ENCODE assay signal across 11 cellular contexts in the genomic region with DNA sequence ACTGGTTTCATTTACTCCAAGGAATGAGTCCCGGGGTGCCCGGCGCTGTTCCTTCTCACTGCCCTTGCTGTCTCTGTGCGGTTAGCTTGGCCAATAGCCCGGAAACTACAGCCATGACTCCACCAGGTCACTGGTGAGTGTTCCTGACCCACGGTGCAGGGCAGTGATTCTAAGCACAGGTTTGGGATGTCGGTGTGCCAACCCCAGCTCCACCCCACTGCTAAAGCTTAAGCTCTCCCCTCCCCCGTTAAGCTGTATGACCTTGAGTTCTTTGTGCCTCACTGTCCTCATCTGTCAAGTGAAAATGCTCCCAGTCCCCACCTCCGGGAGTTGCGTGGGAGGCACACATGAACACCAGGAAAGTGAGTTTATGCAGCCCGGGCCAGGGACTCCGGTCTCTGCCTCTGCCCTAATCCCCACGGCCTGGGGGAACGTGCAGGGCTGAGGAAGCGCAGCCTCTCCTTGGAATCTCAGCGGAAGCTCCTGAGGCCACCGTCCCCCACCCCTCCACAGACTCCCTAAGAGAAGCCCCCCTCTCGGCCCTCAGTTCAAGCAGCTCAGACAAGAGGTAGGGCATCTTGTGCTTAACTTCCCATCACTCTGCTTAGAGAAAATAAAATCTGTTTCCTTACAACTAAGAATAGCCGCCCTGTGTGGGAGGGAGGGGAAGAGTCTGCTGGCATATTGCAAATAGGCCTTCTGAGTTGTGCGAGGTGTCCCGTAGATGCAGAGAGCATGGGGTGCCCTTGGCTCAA.
DNase-seq lines count a peak whose midpoint lies in the region; ATAC-seq and TF ChIP-seq lines count a peak whose summit lies in the region.
"Had no signal": no experiment of that assay in that cellular context is flagged by ENCODE, and none has a peak within 500 bp of the region (broad histone marks: within the 10 kb centered on the region; RNA-seq: fewer than 3 reads in every experiment).

No MANE protein-coding gene starts in this region.

- no peaks in the 10 kb centered on the region for H4K20me1 ChIP-seq in smooth muscle cell (ENCODE audit: low read depth)

- H3K4me1 ChIP-seq in smooth muscle cell (ENCODE audit: low read depth): peaks cover 8% of the 10 kb centered on the region

- peak overlapping the region; percentile 32 for H3K4me2 ChIP-seq in smooth muscle cell

- no peak overlapping the region for H3K4me3 ChIP-seq in smooth muscle cell

- 51% methylated on average over 21 of the region's 21 CpGs for WGBS in smooth muscle cell (ENCODE audit: low lambda C conversion rate)

- DNase-seq in HCEC 1CT (peak; percentile 37), astrocyte of the hippocampus (ENCODE audit: low read depth, low spot score) (peak; percentile 45), hepatic stellate cell (ENCODE audit: low spot score) (peak; percentile 79), smooth muscle cell (lab: John Stamatoyannopoulos, UW; ENCODE audit: unreplicated experiment) (no peak), UCSD-AML1 (lab: John Stamatoyannopoulos, UW; ENCODE audit: unreplicated experiment) (no peak)
- DNase-seq in activated CD8-positive, alpha-beta memory T cell treated with anti-CD3 and anti-CD28 coated beads, Interleukin-2, amount 50 U/mL, for 4 hours: no peak
- no peak for DNase-seq in activated T-cell treated with anti-CD3 and anti-CD28 coated beads, Interleukin-2, amount 50 U/mL, for 72 hours
- DNase-seq: activated CD4-positive, CD25-positive, alpha-beta regulatory T cell; Caco-2 had no signal

- TF ChIP-seq CTCF in smooth muscle cell (IDR thresholded peaks at IDR 0.05; ENCODE audit: borderline replicate concordance, insufficient read depth, poor library complexity, severe bottlenecking): no peak

- peaks cover 7% of the 10 kb centered on the region for H3K27me3 Mint-ChIP-seq in activated T-cell treated with anti-CD3 and anti-CD28 coated beads, Interleukin-2, amount 50 U/mL, for 72 hours (ENCODE audit: low read depth)

- no peaks in the 10 kb centered on the region for H3K9me3 Mint-ChIP-seq in activated T-cell treated with anti-CD3 and anti-CD28 coated beads, Interleukin-2, amount 50 U/mL, for 72 hours

- no peaks in the 10 kb centered on the region for H3K36me3 Mint-ChIP-seq in activated T-cell treated with anti-CD3 and anti-CD28 coated beads, Interleukin-2, amount 50 U/mL, for 72 hours (ENCODE audit: insufficient read depth in 2 of 2)

- H3K27ac ChIP-seq in smooth muscle cell (ENCODE audit: low read depth): peak overlapping the region; percentile 55
- H3K27ac ChIP-seq: RWPE1 had no signal

- no peaks in the 10 kb centered on the region for H3K4me1 Mint-ChIP-seq in activated T-cell treated with anti-CD3 and anti-CD28 coated beads, Interleukin-2, amount 50 U/mL, for 72 hours (ENCODE audit: low read depth)

- no peaks in the 10 kb centered on the region for H3K79me2 ChIP-seq in smooth muscle cell (ENCODE audit: low read depth)

- no peaks in the 10 kb centered on the region for H3K9me3 ChIP-seq in smooth muscle cell (replicated peaks; ENCODE audit: low read depth)
- H3K9me3 ChIP-seq: Caco-2 had no signal

- no peaks in the 10 kb centered on the region for H3F3A ChIP-seq in smooth muscle cell (ENCODE audit: low read depth)

- H2AFZ ChIP-seq in smooth muscle cell (ENCODE audit: low read depth): peak overlapping the region; percentile 86

- ATAC-seq in GM21786 (IDR thresholded peaks at IDR 0.05; ENCODE audit: unreplicated experiment): no peak
- ATAC-seq in activated T-cell treated with anti-CD3 and anti-CD28 coated beads, Interleukin-2, amount 50 U/mL, for 72 hours (replicated peaks in 1 of 2): no peak

- H3K36me3 ChIP-seq in smooth muscle cell (ENCODE audit: low read depth): no peaks in the 10 kb centered on the region

- H3K27me3 ChIP-seq in smooth muscle cell (ENCODE audit: low read depth): no peaks in the 10 kb centered on the region

- H3K9ac ChIP-seq in smooth muscle cell (ENCODE audit: low read depth): no peak overlapping the region

- H3K27ac Mint-ChIP-seq in activated T-cell treated with anti-CD3 and anti-CD28 coated beads, Interleukin-2, amount 50 U/mL, for 72 hours: no peak overlapping the region

- H3K4me3 Mint-ChIP-seq in activated T-cell treated with anti-CD3 and anti-CD28 coated beads, Interleukin-2, amount 50 U/mL, for 72 hours: no peak overlapping the region

Comparison
In these comparisons a context has a peak if more than half of its experiments do, and no peak if none do; other contexts are left out.
1. DNase-seq: peak in HCEC 1CT (single experiment), astrocyte of the hippocampus (single experiment) and hepatic stellate cell (single experiment); none in smooth muscle cell (single experiment), UCSD-AML1 (single experiment), activated CD8-positive, alpha-beta memory T cell treated with anti-CD3 and anti-CD28 coated beads, Interleukin-2, amount 50 U/mL, for 4 hours (single experiment) and activated T-cell treated with anti-CD3 and anti-CD28 coated beads, Interleukin-2, amount 50 U/mL, for 72 hours (0 of 2).